In the genomic region with DNA sequence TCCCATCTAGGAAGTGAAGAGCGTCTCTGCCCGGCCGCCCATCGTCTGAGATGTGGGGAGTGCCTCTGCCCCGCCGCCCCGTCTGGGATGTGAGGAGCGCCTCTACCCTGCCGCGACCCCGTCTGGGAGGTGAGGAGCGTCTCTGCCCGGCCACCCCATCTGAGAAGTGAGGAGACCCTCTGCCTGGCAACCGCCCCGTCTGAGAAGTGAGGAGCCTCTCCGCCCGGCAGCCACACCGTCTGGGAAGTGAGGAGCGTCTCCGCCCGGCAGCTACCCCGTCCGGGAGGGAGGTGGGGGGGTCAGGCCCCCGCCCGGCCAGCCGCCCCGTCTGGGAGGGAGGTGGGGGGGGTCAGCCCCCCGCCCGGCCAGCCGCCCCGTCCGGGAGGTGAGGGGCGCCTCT, we compare ENCODE assay signal across 2 cellular contexts. TPM values are rescaled to one million over a fixed set of nuclear protein-coding genes. Genes with fewer than 3 reads are reported as not detected.
"Had no signal": no experiment of that assay in that cellular context is flagged by ENCODE, and none has a peak within 500 bp of the region (broad histone marks: within the 10 kb centered on the region; RNA-seq: fewer than 3 reads in every experiment).

No MANE protein-coding gene starts in this region.

RNA-seq across cellular contexts. Expression of a gene that starts 3.3 kb away (rescaled TPM):
- total RNA-seq: G401, GM12878 had no signal

RNA-seq across cellular contexts. Expression of a gene that starts 29.8 kb away (rescaled TPM):
- total RNA-seq: G401 had no signal
